In genomic region chr20:9989066-9989724, GRCh38 we compare ENCODE assay signal across 9 cellular contexts. TPM values are rescaled to one million over a fixed set of nuclear protein-coding genes. Genes with fewer than 3 reads are reported as not detected.
DNase-seq lines count a peak whose midpoint lies in the region; ATAC-seq and TF ChIP-seq lines count a peak whose summit lies in the region.
"Had no signal": no experiment of that assay in that cellular context is flagged by ENCODE, and none has a peak within 500 bp of the region (broad histone marks: within the 10 kb centered on the region; RNA-seq: fewer than 3 reads in every experiment).

No MANE protein-coding gene starts in this region.

- POLR2A ChIA-PET in WTC11 (lab: Charles Lee), result no interaction called here

- H3K4me3 Mint-ChIP-seq in WTC11, result no peak overlapping the region
- H3K4me3 Mint-ChIP-seq: activated CD4-positive, alpha-beta memory T cell treated with anti-CD3 and anti-CD28 coated beads for 36 hours had no signal

- H3K27ac ChIP-seq in ascending aorta, result peak overlapping the region; percentile 61 to 64
- no peak overlapping the region for H3K27ac ChIP-seq in right cardiac atrium (ENCODE audit: low read length)
- H3K27ac ChIP-seq in thoracic aorta, result peak overlapping the region in 1 of 2 donors; percentile 40

- no peaks in the 10 kb centered on the region for H3K36me3 Mint-ChIP-seq in WTC11
- H3K36me3 Mint-ChIP-seq: activated CD4-positive, alpha-beta memory T cell treated with anti-CD3 and anti-CD28 coated beads for 36 hours had no signal

- H3K9me3 Mint-ChIP-seq in WTC11, result peaks cover 7% of the 10 kb centered on the region
- H3K9me3 Mint-ChIP-seq: activated CD4-positive, alpha-beta memory T cell treated with anti-CD3 and anti-CD28 coated beads for 36 hours had no signal

- intact Hi-C loops in ascending aorta (cut with DNase I) (no loop called here), right cardiac atrium (cut with DNase I) (no loop called here)

- no peaks in the 10 kb centered on the region for H3K27me3 ChIP-seq in ascending aorta
- no peaks in the 10 kb centered on the region for H3K27me3 ChIP-seq in right cardiac atrium (ENCODE audit: control insufficient read depth, insufficient read depth)
- no peaks in the 10 kb centered on the region for H3K27me3 ChIP-seq in thoracic aorta (replicated peaks; ENCODE audit: insufficient read depth)

- WGBS in right cardiac atrium, result 15% methylated on average over 1 of the region's 1 CpG

- H3K4me1 Mint-ChIP-seq in WTC11, result no peaks in the 10 kb centered on the region

- H3K4me1 ChIP-seq in ascending aorta (no peaks in the 10 kb centered on the region), right cardiac atrium (ENCODE audit: control insufficient read depth, insufficient read depth, low read length) (no peaks in the 10 kb centered on the region), thoracic aorta (ENCODE audit: control insufficient read depth in 1 of 2, low read depth in 2 of 2) (peaks cover 8 to 15% of the 10 kb centered on the region in 2 donors)

- CTCF ChIA-PET in WTC11 (lab: Charles Lee), result no interaction called here

- DNase-seq in LHCN-M2 (ENCODE audit: low read depth) (peak; percentile 38), ascending aorta (ENCODE audit: low spot score in 2 of 2) (no peak), right cardiac atrium (no peak), thoracic aorta (ENCODE audit: low spot score) (no peak), WTC11 (ENCODE audit: low spot score) (no peak), NCI-H2171 treated with DMSO at 0.1 percent for 48 hours (lab: John Stamatoyannopoulos, UW) (no peak), NCI-H1694 (lab: John Stamatoyannopoulos, UW) (no peak)
- DNase-seq: activated CD4-positive, alpha-beta memory T cell treated with anti-CD3 and anti-CD28 coated beads for 36 hours; NCI-H1930 had no signal

- TF ChIP-seq CTCF in ascending aorta (IDR thresholded peaks at IDR 0.05) (no peak), thoracic aorta (IDR thresholded peaks at IDR 0.05) (no peak), WTC11 (IDR thresholded peaks at IDR 0.05) (no peak)

- no peak overlapping the region for H3K4me3 ChIP-seq in ascending aorta
- H3K4me3 ChIP-seq in right cardiac atrium (ENCODE audit: low read length), result no peak overlapping the region
- H3K4me3 ChIP-seq in thoracic aorta, result no peak overlapping the region

- ATAC-seq in right cardiac atrium (peak; percentile 56 to 84), thoracic aorta (ENCODE audit: insufficient number of reproducible peaks, low FRiP score, low read depth) (peak; percentile 61), WTC11 (no peak)

- H3K9me3 ChIP-seq in ascending aorta, result no peaks in the 10 kb centered on the region
- H3K9me3 ChIP-seq in right cardiac atrium (ENCODE audit: control insufficient read depth, low read length), result no peaks in the 10 kb centered on the region
- no peaks in the 10 kb centered on the region for H3K9me3 ChIP-seq in thoracic aorta

- no peak overlapping the region for H3K27ac Mint-ChIP-seq in WTC11
- H3K27ac Mint-ChIP-seq: activated CD4-positive, alpha-beta memory T cell treated with anti-CD3 and anti-CD28 coated beads for 36 hours had no signal

- no peaks in the 10 kb centered on the region for H3K27me3 Mint-ChIP-seq in WTC11 (ENCODE audit: low read depth)

- H3K36me3 ChIP-seq in ascending aorta, result no peaks in the 10 kb centered on the region
- no peaks in the 10 kb centered on the region for H3K36me3 ChIP-seq in thoracic aorta

TF ChIP-seq in WTC11, 78 proteins besides CTCF, POLR2A, EP300 and RAD21 (continues in another document):
- TF ChIP-seq MAX (CRISPR knock-in tag; IDR thresholded peaks at IDR 0.05), result no peak
- TF ChIP-seq, protein P1, sequence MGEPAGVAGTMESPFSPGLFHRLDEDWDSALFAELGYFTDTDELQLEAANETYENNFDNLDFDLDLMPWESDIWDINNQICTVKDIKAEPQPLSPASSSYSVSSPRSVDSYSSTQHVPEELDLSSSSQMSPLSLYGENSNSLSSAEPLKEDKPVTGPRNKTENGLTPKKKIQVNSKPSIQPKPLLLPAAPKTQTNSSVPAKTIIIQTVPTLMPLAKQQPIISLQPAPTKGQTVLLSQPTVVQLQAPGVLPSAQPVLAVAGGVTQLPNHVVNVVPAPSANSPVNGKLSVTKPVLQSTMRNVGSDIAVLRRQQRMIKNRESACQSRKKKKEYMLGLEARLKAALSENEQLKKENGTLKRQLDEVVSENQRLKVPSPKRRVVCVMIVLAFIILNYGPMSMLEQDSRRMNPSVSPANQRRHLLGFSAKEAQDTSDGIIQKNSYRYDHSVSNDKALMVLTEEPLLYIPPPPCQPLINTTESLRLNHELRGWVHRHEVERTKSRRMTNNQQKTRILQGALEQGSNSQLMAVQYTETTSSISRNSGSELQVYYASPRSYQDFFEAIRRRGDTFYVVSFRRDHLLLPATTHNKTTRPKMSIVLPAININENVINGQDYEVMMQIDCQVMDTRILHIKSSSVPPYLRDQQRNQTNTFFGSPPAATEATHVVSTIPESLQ (CRISPR knock-in tag; IDR thresholded peaks at IDR 0.05), result no peak
- TF ChIP-seq, protein P2, sequence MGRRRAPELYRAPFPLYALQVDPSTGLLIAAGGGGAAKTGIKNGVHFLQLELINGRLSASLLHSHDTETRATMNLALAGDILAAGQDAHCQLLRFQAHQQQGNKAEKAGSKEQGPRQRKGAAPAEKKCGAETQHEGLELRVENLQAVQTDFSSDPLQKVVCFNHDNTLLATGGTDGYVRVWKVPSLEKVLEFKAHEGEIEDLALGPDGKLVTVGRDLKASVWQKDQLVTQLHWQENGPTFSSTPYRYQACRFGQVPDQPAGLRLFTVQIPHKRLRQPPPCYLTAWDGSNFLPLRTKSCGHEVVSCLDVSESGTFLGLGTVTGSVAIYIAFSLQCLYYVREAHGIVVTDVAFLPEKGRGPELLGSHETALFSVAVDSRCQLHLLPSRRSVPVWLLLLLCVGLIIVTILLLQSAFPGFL (CRISPR knock-in tag; IDR thresholded peaks at IDR 0.05; ENCODE audit: borderline replicate concordance), result no peak
- TF ChIP-seq, protein P3, sequence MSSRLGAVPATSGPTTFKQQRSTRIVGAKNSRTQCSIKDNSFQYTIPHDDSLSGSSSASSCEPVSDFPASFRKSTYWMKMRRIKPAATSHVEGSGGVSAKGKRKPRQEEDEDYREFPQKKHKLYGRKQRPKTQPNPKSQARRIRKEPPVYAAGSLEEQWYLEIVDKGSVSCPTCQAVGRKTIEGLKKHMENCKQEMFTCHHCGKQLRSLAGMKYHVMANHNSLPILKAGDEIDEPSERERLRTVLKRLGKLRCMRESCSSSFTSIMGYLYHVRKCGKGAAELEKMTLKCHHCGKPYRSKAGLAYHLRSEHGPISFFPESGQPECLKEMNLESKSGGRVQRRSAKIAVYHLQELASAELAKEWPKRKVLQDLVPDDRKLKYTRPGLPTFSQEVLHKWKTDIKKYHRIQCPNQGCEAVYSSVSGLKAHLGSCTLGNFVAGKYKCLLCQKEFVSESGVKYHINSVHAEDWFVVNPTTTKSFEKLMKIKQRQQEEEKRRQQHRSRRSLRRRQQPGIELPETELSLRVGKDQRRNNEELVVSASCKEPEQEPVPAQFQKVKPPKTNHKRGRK (CRISPR knock-in tag; IDR thresholded peaks at IDR 0.05; ENCODE audit: borderline replicate concordance), result no peak
- TF ChIP-seq AR (CRISPR knock-in tag; IDR thresholded peaks at IDR 0.05), result no peak
- TF ChIP-seq, protein P4, sequence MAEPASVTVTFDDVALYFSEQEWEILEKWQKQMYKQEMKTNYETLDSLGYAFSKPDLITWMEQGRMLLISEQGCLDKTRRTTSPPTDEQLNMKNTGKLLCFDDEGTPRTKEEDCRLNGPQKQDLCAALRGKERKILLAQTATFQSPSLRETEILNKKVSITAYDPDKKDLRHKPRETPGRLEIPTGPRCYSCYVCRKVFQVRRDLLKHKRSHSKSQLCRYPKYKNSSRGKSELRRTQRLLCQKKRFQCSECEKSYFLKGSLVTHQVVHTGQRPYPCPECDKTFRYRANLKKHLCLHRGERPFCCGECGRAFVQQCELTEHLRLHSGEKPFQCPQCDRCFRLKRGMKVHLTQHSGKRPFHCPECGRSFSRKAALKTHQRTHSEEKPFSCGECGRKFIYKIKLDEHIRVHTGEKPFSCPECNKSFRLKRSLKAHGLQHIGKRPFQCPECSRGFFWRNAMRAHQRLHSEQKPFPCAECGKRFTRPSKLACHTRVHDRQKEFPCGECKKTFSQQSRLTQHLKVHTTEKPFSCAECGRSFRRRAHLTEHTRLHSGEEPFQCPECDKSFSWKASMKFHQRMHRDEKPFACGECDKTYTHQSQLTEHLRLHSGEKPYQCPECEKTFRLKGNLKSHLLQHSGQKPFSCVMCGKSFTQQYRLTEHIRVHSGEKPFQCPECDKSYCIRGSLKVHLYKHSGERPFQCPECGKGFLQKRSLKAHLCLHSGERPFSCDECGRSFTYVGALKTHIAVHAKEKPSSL (CRISPR knock-in tag; conservative IDR thresholded peaks at IDR 0.05), result no peak
- TF ChIP-seq ZNF263 (CRISPR knock-in tag; IDR thresholded peaks at IDR 0.05; ENCODE audit: low read depth), result no peak
- TF ChIP-seq RELA (CRISPR knock-in tag; IDR thresholded peaks at IDR 0.05; ENCODE audit: borderline replicate concordance), result no peak
- TF ChIP-seq ZNF138 (CRISPR knock-in tag; conservative IDR thresholded peaks at IDR 0.05), result no peak

RNA-seq across cellular contexts. Expression of gene ANKEF1, which starts 45.6 kb away (rescaled TPM):
- total RNA-seq in LHCN-M2 (2014; rRNA removed), result 0.23 and 0.26 TPM in 2 replicates
- not detected for polyA plus RNA-seq in LHCN-M2 (2012)
- total RNA-seq in ascending aorta, result 9.0 TPM
- 1 to 10 TPM; 2.1 to 2.9 (median 2.6) TPM for total RNA-seq in right cardiac atrium
- polyA plus RNA-seq in right cardiac atrium, result 0.75 TPM
- 1 to 10 TPM in 1 of 2 donors, under 1 TPM in 1; 0.41 to 1.1 TPM for total RNA-seq in thoracic aorta
- 7.1 to 10.3 TPM (median 10.3 TPM) in 3 replicates for total RNA-seq in WTC11 (2021)
